ENCODE assay signal across 1 cellular context in the genomic region with DNA sequence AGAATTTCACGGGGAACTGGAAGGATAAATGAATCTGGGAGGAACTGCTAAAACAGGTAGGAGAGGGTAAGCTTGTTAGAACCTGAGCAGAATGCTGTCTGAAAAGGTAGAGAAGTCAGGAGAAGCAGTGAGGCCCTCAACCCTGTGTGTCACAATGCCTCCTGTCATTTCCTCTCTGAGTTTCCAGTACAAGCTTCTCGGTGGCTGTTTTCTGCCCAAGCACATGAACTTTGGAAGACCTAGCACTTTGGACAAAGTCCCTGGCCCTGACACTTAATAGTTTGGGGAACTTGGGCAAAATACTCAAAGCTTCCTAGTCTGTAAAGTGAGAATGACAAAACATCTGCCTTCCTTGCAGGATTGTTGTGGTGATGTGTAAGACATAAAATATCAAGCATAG. TPM values are rescaled to one million over a fixed set of nuclear protein-coding genes. Genes with fewer than 3 reads are reported as not detected.
"Had no signal": no experiment of that assay in that cellular context is flagged by ENCODE, and none has a peak within 500 bp of the region (broad histone marks: within the 10 kb centered on the region; RNA-seq: fewer than 3 reads in every experiment).

No MANE protein-coding gene starts in this region.

RNA-seq across cellular contexts. Expression of a gene that starts 52.7 kb away (rescaled TPM):
- total RNA-seq: cardiac septum had no signal
